In the genomic region with DNA sequence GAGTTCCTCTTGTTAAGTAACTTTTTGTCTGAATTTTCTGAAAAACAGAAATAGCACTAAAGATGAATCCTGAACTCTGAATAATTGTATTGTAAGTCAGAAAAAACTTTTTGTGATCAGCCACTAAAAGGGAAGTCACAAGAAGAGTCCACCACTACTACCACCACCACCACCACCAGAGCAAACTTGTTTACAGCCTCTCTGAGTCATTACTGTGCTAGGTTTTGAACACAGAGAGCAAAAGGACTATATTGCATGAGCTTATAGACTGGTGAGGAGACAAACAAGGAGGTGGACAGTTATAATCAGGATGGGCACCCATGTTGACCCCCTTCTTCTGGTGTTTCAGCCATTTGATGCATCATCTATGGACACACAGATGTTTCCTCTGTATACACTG, we compare ENCODE assay signal across 25 cellular contexts.
DNase-seq lines count a peak whose midpoint lies in the region; ATAC-seq, FAIRE-seq and TF ChIP-seq lines count a peak whose summit lies in the region.
"Had no signal": no experiment of that assay in that cellular context is flagged by ENCODE, and none has a peak within 500 bp of the region (broad histone marks: within the 10 kb centered on the region; RNA-seq: fewer than 3 reads in every experiment).

No MANE protein-coding gene starts in this region.

- peaks cover 6% of the 10 kb centered on the region for H3K4me1 Mint-ChIP-seq in Caco-2 (ENCODE audit: low read depth, unreplicated experiment)
- H3K4me1 Mint-ChIP-seq: activated naive CD8-positive, alpha-beta T cell treated with anti-CD3 and anti-CD28 coated beads, Interleukin-2, amount 10 ng/mL, durations not matched to agents 7 days and 5 days; B cell had no signal

- H3K27me3 ChIP-seq in Caco-2 (replicated peaks; ENCODE audit: control insufficient read depth, insufficient read depth, low read length) (no peaks in the 10 kb centered on the region), small intestine (ENCODE audit: control insufficient read depth in 2 of 2, insufficient read depth in 2 of 2, low read length in 2 of 2) (no peaks in the 10 kb centered on the region)
- H3K27me3 ChIP-seq: vagina had no signal

- FAIRE-seq in D721Med (lab: Jason Lieb, UNC) (no peak), small intestine (lab: Jason Lieb, UNC) (no peak)
- FAIRE-seq: A549 had no signal

- ATAC-seq in GM21360 (IDR thresholded peaks at IDR 0.05; ENCODE audit: unreplicated experiment) (peak; percentile 43), HG03469 (IDR thresholded peaks at IDR 0.05; ENCODE audit: unreplicated experiment) (peak; percentile 48)

- no peaks in the 10 kb centered on the region for H3K36me3 Mint-ChIP-seq in Caco-2 (ENCODE audit: insufficient read depth, unreplicated experiment)
- H3K36me3 Mint-ChIP-seq: activated CD4-positive, alpha-beta memory T cell treated with anti-CD3 and anti-CD28 coated beads for 36 hours; activated naive CD8-positive, alpha-beta T cell treated with anti-CD3 and anti-CD28 coated beads, Interleukin-2, amount 10 ng/mL, durations not matched to agents 7 days and 5 days had no signal

- no peaks in the 10 kb centered on the region for H3K36me3 ChIP-seq in Caco-2 (ENCODE audit: control insufficient read depth, insufficient read depth, low read length)
- H3K36me3 ChIP-seq in mesodermal cell (ENCODE audit: control insufficient read depth, insufficient read depth, low read length): no peaks in the 10 kb centered on the region
- H3K36me3 ChIP-seq in small intestine (ENCODE audit: control insufficient read depth in 2 of 2, insufficient read depth in 2 of 2, low read length in 2 of 2): no peaks in the 10 kb centered on the region
- H3K36me3 ChIP-seq: vagina had no signal

- no peaks in the 10 kb centered on the region for H3K9me3 ChIP-seq in Caco-2
- no peaks in the 10 kb centered on the region for H3K9me3 ChIP-seq in mesodermal cell (ENCODE audit: control insufficient read depth, low read length)
- H3K9me3 ChIP-seq in small intestine (ENCODE audit: control insufficient read depth, low read depth): no peaks in the 10 kb centered on the region
- H3K9me3 ChIP-seq: A549, vagina had no signal

- peak overlapping the region; percentile 86 for H3K27ac ChIP-seq in mesodermal cell (ENCODE audit: low read depth, low read length, severe bottlenecking)
- no peak overlapping the region for H3K27ac ChIP-seq in small intestine (ENCODE audit: low read depth in 1 of 2, low read length in 1 of 2)
- H3K27ac ChIP-seq: A549, GM23248, PC-9, vagina had no signal

- no peak overlapping the region for H3K27ac Mint-ChIP-seq in Caco-2 (ENCODE audit: unreplicated experiment)
- H3K27ac Mint-ChIP-seq: activated CD4-positive, alpha-beta memory T cell treated with anti-CD3 and anti-CD28 coated beads for 36 hours; activated naive CD8-positive, alpha-beta T cell treated with anti-CD3 and anti-CD28 coated beads, Interleukin-2, amount 10 ng/mL, durations not matched to agents 7 days and 5 days; B cell had no signal

- no peak for DNase-seq in Caco-2
- DNase-seq in D721Med (ENCODE audit: insufficient read length, low spot score): no peak
- no peak for DNase-seq in small intestine
- no peak for DNase-seq in RKO (ENCODE audit: low spot score)
- DNase-seq in amniotic stem cell (lab: John Stamatoyannopoulos, UW): no peak
- DNase-seq: activated CD4-positive, alpha-beta memory T cell treated with anti-CD3 and anti-CD28 coated beads for 36 hours; activated CD4-positive, CD25-positive, alpha-beta regulatory T cell; activated effector memory CD4-positive, alpha-beta T cell treated with Interleukin-2 at 50 U/mL for 16 hours; activated naive CD8-positive, alpha-beta T cell treated with anti-CD3 and anti-CD28 coated beads, Interleukin-2, amount 10 ng/mL, durations not matched to agents 7 days and 5 days; COR-L47; DMS79 treated with DMSO at 0.1 percent for 48 hours; GM23248; head of caudate nucleus; NCI-H1105 treated with DMSO at 0.1 percent for 48 hours; NCI-H2029; PC-9; SHP77; stimulated activated CD4-positive, alpha-beta T cell treated with anti-CD3 and anti-CD28 coated beads, Interleukin-2, amount 100 ng/mL, for 24 hours had no signal

- H3K27me3 Mint-ChIP-seq in Caco-2 (ENCODE audit: insufficient read depth, unreplicated experiment): no peaks in the 10 kb centered on the region

- intact Hi-C loops in Caco-2 (cut with micrococcal nuclease; ENCODE audit: unreplicated experiment): loop anchor here (5.0 to 10.0 kb wide), 2 partner anchors 71 to 156 kb away; partner anchors contain the start of gene TRNT1

- no TSS peak for BruUV-seq in Caco-2 (replicated peaks; lab: Mats Ljungman, UMichigan)

- H3K4me3 ChIP-seq in Caco-2 (ENCODE audit: low read depth, low read length): no peak overlapping the region
- no peak overlapping the region for H3K4me3 ChIP-seq in mesodermal cell (ENCODE audit: extremely low read depth, insufficient read depth, low read length, poor library complexity, severe bottlenecking)
- H3K4me3 ChIP-seq in small intestine (ENCODE audit: low read depth in 1 of 2, low read length in 2 of 2): no peak overlapping the region
- H3K4me3 ChIP-seq: A549, GM23248, lung, PC-9, vagina had no signal

- H3K9me3 Mint-ChIP-seq in Caco-2 (ENCODE audit: unreplicated experiment): peaks cover 10% of the 10 kb centered on the region
- H3K9me3 Mint-ChIP-seq: activated CD4-positive, alpha-beta memory T cell treated with anti-CD3 and anti-CD28 coated beads for 36 hours; activated naive CD8-positive, alpha-beta T cell treated with anti-CD3 and anti-CD28 coated beads, Interleukin-2, amount 10 ng/mL, durations not matched to agents 7 days and 5 days had no signal

- CTCF ChIA-PET in Caco-2 (lab: Charles Lee): interaction anchor here (0.9 kb wide), 1 partner anchor 47 kb away, joined by 8 read pairs; no protein-coding TSS in a partner anchor

- POLR2A ChIA-PET in Caco-2 (lab: Charles Lee): no interaction called here

- peak overlapping the region; percentile 27 for H3K4me3 Mint-ChIP-seq in Caco-2 (ENCODE audit: unreplicated experiment)
- H3K4me3 Mint-ChIP-seq: activated CD4-positive, alpha-beta memory T cell treated with anti-CD3 and anti-CD28 coated beads for 36 hours; activated naive CD8-positive, alpha-beta T cell treated with anti-CD3 and anti-CD28 coated beads, Interleukin-2, amount 10 ng/mL, durations not matched to agents 7 days and 5 days; B cell had no signal

- H3K4me1 ChIP-seq in Caco-2 (peaks cover 28% of the 10 kb centered on the region), mesodermal cell (ENCODE audit: control insufficient read depth, insufficient read depth, low read length, poor library complexity, severe bottlenecking) (peaks cover 14% of the 10 kb centered on the region), small intestine (ENCODE audit: control insufficient read depth in 2 of 2, insufficient read depth in 1 of 2, low read depth in 1 of 2, low read length in 1 of 2) (no peaks in the 10 kb centered on the region)
- H3K4me1 ChIP-seq: A549, vagina had no signal

- TF ChIP-seq CTCF in Caco-2 (IDR thresholded peaks at IDR 0.05; ENCODE audit: insufficient read depth in 1 of 2, low read depth in 1 of 2, low read length in 1 of 2, severe bottlenecking in 1 of 2, unreplicated experiment in 1 of 2): no peak
- no peak for TF ChIP-seq CTCF in D721Med (IDR thresholded peaks at IDR 0.05; ENCODE audit: insufficient read depth, missing control alignments)
